Comparison of ENCODE assay signal across 8 cellular contexts in the genomic region with DNA sequence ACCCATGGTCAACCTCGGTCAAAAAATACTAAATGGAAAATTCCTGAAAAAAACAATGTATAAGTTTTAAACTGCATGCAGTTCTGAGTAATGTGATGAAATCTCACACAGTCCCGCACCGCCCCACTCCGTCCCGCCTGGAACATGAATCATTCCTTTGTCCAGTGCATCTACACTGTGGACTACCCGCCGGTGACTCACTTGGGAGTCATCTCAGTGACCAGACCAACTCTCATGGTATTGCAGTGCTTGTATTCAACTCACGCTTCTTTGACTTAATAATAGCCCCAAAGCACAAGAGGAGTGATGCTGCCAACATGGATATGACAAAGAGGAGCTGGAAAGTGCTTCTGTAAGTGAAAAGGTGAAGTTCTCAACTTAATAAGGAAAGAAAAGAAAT. TPM values are rescaled to one million over a fixed set of nuclear protein-coding genes. Genes with fewer than 3 reads are reported as not detected.
DNase-seq lines count a peak whose midpoint lies in the region; ATAC-seq, FAIRE-seq and TF ChIP-seq lines count a peak whose summit lies in the region.

No MANE protein-coding gene starts in this region.

- no peak overlapping the region for H3K4me2 ChIP-seq in Karpas-422 (ENCODE audit: low read depth, low read length, poor library complexity, severe bottlenecking)

- no peaks in the 10 kb centered on the region for H3K36me3 ChIP-seq in Karpas-422 (ENCODE audit: insufficient read depth, low read length)

- H3K27ac Mint-ChIP-seq in osteocyte (ENCODE audit: unreplicated experiment): peak overlapping the region; percentile 94
- no peak overlapping the region for H3K27ac Mint-ChIP-seq in stimulated activated effector memory CD8-positive, alpha-beta T cell treated with anti-CD3 and anti-CD28 coated beads, Interleukin-12 subunit alpha, Interleukin-12 subunit beta, amount 100 ng/mL, for 72 hours

- no peaks in the 10 kb centered on the region for H3K79me2 ChIP-seq in Karpas-422 (ENCODE audit: low read length)

- TF ChIP-seq CTCF in D721Med (IDR thresholded peaks at IDR 0.05; ENCODE audit: insufficient read depth, missing control alignments) (no peak), RWPE1 (conservative IDR thresholded peaks at IDR 0.05; ENCODE audit: low read depth) (no peak), fibroblast of villous mesenchyme (IDR thresholded peaks at IDR 0.05; ENCODE audit: insufficient read depth, low read depth, low read length) (no peak), osteocyte (IDR thresholded peaks at IDR 0.05) (no peak), GM13976 (IDR thresholded peaks at IDR 0.05; ENCODE audit: borderline replicate concordance, control extremely low read depth, extremely low read depth, insufficient read depth, missing control alignments) (no peak)

- CTCF ChIA-PET in RWPE1 (lab: Yijun Ruan, JAX): interaction anchor here (0.7 kb wide), 1 partner anchor 249 kb away, joined by 3 read pairs; no protein-coding TSS in a partner anchor

- FAIRE-seq in D721Med (lab: Jason Lieb, UNC): peak; percentile 53

- no peaks in the 10 kb centered on the region for H3K9me2 ChIP-seq in Karpas-422 (replicated peaks; ENCODE audit: insufficient read depth, low read length)

- H3K4me3 ChIP-seq in fibroblast of villous mesenchyme (ENCODE audit: low read depth, low read length) (peak overlapping the region; percentile 28), Karpas-422 (ENCODE audit: low read length) (no peak overlapping the region)

- H3K9ac ChIP-seq in Karpas-422 (ENCODE audit: low read length): no peak overlapping the region

- H3K27ac ChIP-seq in RWPE1 (peak overlapping the region; percentile 76), Karpas-422 (ENCODE audit: low read length) (no peak overlapping the region)

- POLR2A ChIA-PET in RWPE1 (lab: Yijun Ruan, JAX; ENCODE audit: low non-redundant PET): no interaction called here

- H3K27me3 ChIP-seq in Karpas-422 (ENCODE audit: low read length): no peaks in the 10 kb centered on the region

- in situ Hi-C loops in GM13976 (cut with MboI; ENCODE audit: low sequenced_read_pairs, unreplicated experiment): no loop called here

- H3K4me3 Mint-ChIP-seq in osteocyte (ENCODE audit: unreplicated experiment): peak overlapping the region; percentile 69
- no peak overlapping the region for H3K4me3 Mint-ChIP-seq in stimulated activated effector memory CD8-positive, alpha-beta T cell treated with anti-CD3 and anti-CD28 coated beads, Interleukin-12 subunit alpha, Interleukin-12 subunit beta, amount 100 ng/mL, for 72 hours

- no peaks in the 10 kb centered on the region for H4K20me1 ChIP-seq in Karpas-422 (ENCODE audit: insufficient read depth, low read depth, low read length)

- H3K4me1 Mint-ChIP-seq in osteocyte (ENCODE audit: unreplicated experiment): peaks cover 48% of the 10 kb centered on the region
- no peaks in the 10 kb centered on the region for H3K4me1 Mint-ChIP-seq in stimulated activated effector memory CD8-positive, alpha-beta T cell treated with anti-CD3 and anti-CD28 coated beads, Interleukin-12 subunit alpha, Interleukin-12 subunit beta, amount 100 ng/mL, for 72 hours

- no peaks in the 10 kb centered on the region for H3K9me3 ChIP-seq in Karpas-422 (ENCODE audit: low read length)

- H3K4me1 ChIP-seq in Karpas-422 (ENCODE audit: low read length): no peaks in the 10 kb centered on the region

- no peak overlapping the region for H2AFZ ChIP-seq in Karpas-422 (ENCODE audit: low read length)

- no peaks in the 10 kb centered on the region for H3K9me3 Mint-ChIP-seq in osteocyte (ENCODE audit: unreplicated experiment)
- H3K9me3 Mint-ChIP-seq in stimulated activated effector memory CD8-positive, alpha-beta T cell treated with anti-CD3 and anti-CD28 coated beads, Interleukin-12 subunit alpha, Interleukin-12 subunit beta, amount 100 ng/mL, for 72 hours: peaks cover 9% of the 10 kb centered on the region

- no peaks in the 10 kb centered on the region for H3K36me3 Mint-ChIP-seq in osteocyte (ENCODE audit: unreplicated experiment)
- H3K36me3 Mint-ChIP-seq in stimulated activated effector memory CD8-positive, alpha-beta T cell treated with anti-CD3 and anti-CD28 coated beads, Interleukin-12 subunit alpha, Interleukin-12 subunit beta, amount 100 ng/mL, for 72 hours: no peaks in the 10 kb centered on the region

- ATAC-seq in stimulated activated effector memory CD8-positive, alpha-beta T cell treated with anti-CD3 and anti-CD28 coated beads, Interleukin-12 subunit alpha, Interleukin-12 subunit beta, amount 100 ng/mL, for 72 hours: no peak

- H3K27me3 Mint-ChIP-seq in osteocyte (ENCODE audit: unreplicated experiment): no peaks in the 10 kb centered on the region

- no peak for DNase-seq in D721Med (ENCODE audit: insufficient read length, low spot score)
- DNase-seq in RWPE1 (ENCODE audit: low spot score): peak; percentile 90
- DNase-seq in fibroblast of villous mesenchyme (ENCODE audit: low read depth): peak; percentile 98
- peak; percentile 91 for DNase-seq in osteocyte (ENCODE audit: extremely low spot score, unreplicated experiment)
- no peak for DNase-seq in stimulated activated effector memory CD8-positive, alpha-beta T cell treated with anti-CD3 and anti-CD28 coated beads, Interleukin-12 subunit alpha, Interleukin-12 subunit beta, amount 100 ng/mL, for 72 hours (ENCODE audit: low spot score in 2 of 2)
- no peak for DNase-seq in GM13976 (ENCODE audit: low spot score)
- DNase-seq in Karpas-422: no peak
- no peak for DNase-seq in cerebellum (ENCODE audit: low spot score)

RNA-seq across cellular contexts. Expression of gene ARHGAP32, which starts 48.8 kb away (rescaled TPM):
- total RNA-seq in fibroblast of villous mesenchyme (9.5 and 14.8 TPM in 2 replicates), osteocyte (13.5 and 15.2 TPM in 2 replicates), cerebellum (45.3 TPM)
- total RNA-seq in Karpas-422 (2014; rRNA removed; shearing (Covaris generic); ENCODE audit: low replicate concordance): not detected in 2 replicates

Comparison
In these comparisons a context has a peak if more than half of its experiments do, and no peak if none do; other contexts are left out.
1. DNase-seq: peak in RWPE1 (single experiment), fibroblast of villous mesenchyme (single experiment) and osteocyte (single experiment); none in D721Med (single experiment), stimulated activated effector memory CD8-positive, alpha-beta T cell treated with anti-CD3 and anti-CD28 coated beads, Interleukin-12 subunit alpha, Interleukin-12 subunit beta, amount 100 ng/mL, for 72 hours (0 of 2), GM13976 (single experiment), Karpas-422 (single experiment) and cerebellum (single experiment).
2. RNA of gene ARHGAP32, which starts 48.8 kb away (total RNA-seq): 45.3 TPM in cerebellum (single experiment), 13.5 to 15.2 TPM in osteocyte and 9.5 to 14.8 TPM in fibroblast of villous mesenchyme; not detected in Karpas-422; every median in the first group is over 10 times any median in the second.